ENCODE assay signal across 1 cellular context in genomic region chrX:43677993-43678392, GRCh38.
TF ChIP-seq lines count a peak whose summit lies in the region.

No MANE protein-coding gene starts in this region.

TF ChIP-seq in HepG2, 621 proteins besides CTCF, POLR2A, EP300 and RAD21 (continued from another document):
- TF ChIP-seq AHDC1 (CRISPR knock-in tag; IDR thresholded peaks at IDR 0.05; ENCODE audit: borderline replicate concordance): no peak
- no peak for TF ChIP-seq ZFP36 (IDR thresholded peaks at IDR 0.05; ENCODE audit: borderline replicate concordance, low read depth, low read length, partially characterized antibody)
- TF ChIP-seq TRIM24 (CRISPR knock-in tag; IDR thresholded peaks at IDR 0.05): no peak
- TF ChIP-seq GABPA (IDR thresholded peaks at IDR 0.05; ENCODE audit: low read depth, low read length): no peak
- no peak for TF ChIP-seq GABPA (CRISPR knock-in tag; IDR thresholded peaks at IDR 0.05; ENCODE audit: low read depth)
- TF ChIP-seq NFE2L1 (CRISPR knock-in tag; IDR thresholded peaks at IDR 0.05; ENCODE audit: borderline replicate concordance): no peak
- no peak for TF ChIP-seq ASH2L (IDR thresholded peaks at IDR 0.05; ENCODE audit: insufficient read length, low read depth, low read length)
- TF ChIP-seq SIX4 (CRISPR knock-in tag; IDR thresholded peaks at IDR 0.05): no peak
- TF ChIP-seq ZNF543 (CRISPR knock-in tag; IDR thresholded peaks at IDR 0.05): no peak
TF ChIP-seq in HepG2: peak in this region for 0.
